Comparison of ENCODE assay signal across 20 cellular contexts in the genomic region with DNA sequence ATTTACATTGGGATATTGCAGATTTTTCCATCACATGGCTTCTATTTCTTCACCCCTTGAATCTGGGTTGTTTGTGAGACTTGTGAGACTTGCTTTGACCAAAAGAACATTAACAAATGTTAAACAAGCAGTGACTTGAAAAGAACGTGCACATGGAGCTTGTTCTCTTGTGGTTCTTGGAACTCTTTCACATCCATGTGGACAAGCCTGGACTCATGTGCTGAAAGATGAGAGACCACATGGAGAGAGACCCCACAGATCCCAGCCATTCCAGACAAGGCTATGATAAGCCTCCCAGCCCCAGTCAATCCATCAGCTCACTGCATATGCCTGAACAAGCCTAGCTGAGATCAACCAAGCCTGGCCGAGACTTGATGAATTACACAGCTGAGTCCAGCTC.
DNase-seq lines count a peak whose midpoint lies in the region; ATAC-seq and TF ChIP-seq lines count a peak whose summit lies in the region.
"Had no signal": no experiment of that assay in that cellular context is flagged by ENCODE, and none has a peak within 500 bp of the region (broad histone marks: within the 10 kb centered on the region; RNA-seq: fewer than 3 reads in every experiment).

No MANE protein-coding gene starts in this region.

- no peak overlapping the region for H3K9ac ChIP-seq in mammary epithelial cell (ENCODE audit: insufficient read depth, low read length)
- H3K9ac ChIP-seq: BLaER1 treated with 17β-estradiol and CSF1 and Interleukin-3, amounts not matched to agents 10 nM and 100 nM; GM23248 had no signal

- intact Hi-C loops in mammary epithelial cell (cut with micrococcal nuclease) (loop anchor here (10.0 kb wide), 1 partner anchor 1272 kb away; no protein-coding TSS in a partner anchor), breast epithelium (cut with DNase I; ENCODE audit: low total_unique reads) (no loop called here), esophagus muscularis mucosa (cut with DNase I) (no loop called here)

- no peak for TF ChIP-seq POLR2A in breast epithelium (IDR thresholded peaks at IDR 0.05)
- TF ChIP-seq POLR2A in esophagus muscularis mucosa (IDR thresholded peaks at IDR 0.05; ENCODE audit: low read depth): no peak

- no peaks in the 10 kb centered on the region for H3K27me3 ChIP-seq in mammary epithelial cell (ENCODE audit: insufficient read depth, low read length)
- no peaks in the 10 kb centered on the region for H3K27me3 ChIP-seq in breast epithelium
- H3K27me3 ChIP-seq in BE2C: no peaks in the 10 kb centered on the region
- H3K27me3 ChIP-seq in esophagus muscularis mucosa: no peaks in the 10 kb centered on the region
- H3K27me3 ChIP-seq: BLaER1 treated with 17β-estradiol and CSF1 and Interleukin-3, amounts not matched to agents 10 nM and 100 nM had no signal

- peak; percentile 46 for DNase-seq in mammary epithelial cell
- DNase-seq in breast epithelium (ENCODE audit: low spot score in 2 of 2): no peak
- DNase-seq in choroid plexus epithelial cell (ENCODE audit: low read depth): peak; percentile 26
- peak; percentile 38 for DNase-seq in fibroblast of peridontal ligament (ENCODE audit: extremely low read depth)
- DNase-seq in BE2C: no peak
- no peak for DNase-seq in esophagus muscularis mucosa (ENCODE audit: extremely low spot score)
- DNase-seq: CD8-positive, alpha-beta T cell; COR-L47; DMS 273 treated with DMSO at 0.1 percent for 48 hours; DMS53; DND-41; EL; GM23248 had no signal

- CTCF ChIA-PET in mammary epithelial cell (lab: Charles Lee; ENCODE audit: low non-redundant PET): interaction anchor here (0.6 kb wide), 2 partner anchors 258 to 636 kb away, joined by 3 to 5 read pairs; no protein-coding TSS in a partner anchor

- H3K4me3 ChIP-seq in mammary epithelial cell (replicated peaks in 1 of 3; ENCODE audit: insufficient read depth in 1 of 3, low read depth in 2 of 3, low read length in 3 of 3) (no peak overlapping the region), breast epithelium (no peak overlapping the region), choroid plexus epithelial cell (ENCODE audit: low read depth, low read length) (no peak overlapping the region), BE2C (ENCODE audit: low read depth, low read length) (no peak overlapping the region), esophagus muscularis mucosa (no peak overlapping the region)
- H3K4me3 ChIP-seq: A549; BLaER1 treated with 17β-estradiol and CSF1 and Interleukin-3, amounts not matched to agents 10 nM and 100 nM; GM12878; GM23248; HAP-1 had no signal

- peak overlapping the region; percentile 70 for H2AFZ ChIP-seq in mammary epithelial cell (ENCODE audit: low read depth, low read length)

- no peaks in the 10 kb centered on the region for H3K79me2 ChIP-seq in mammary epithelial cell (ENCODE audit: insufficient read depth, low read length)

- BruUV-seq in mammary epithelial cell (replicated peaks; lab: Mats Ljungman, UMichigan): no TSS peak

- dilution Hi-C loops in mammary epithelial cell (cut with HindIII; ENCODE audit: low sequenced_read_pairs): no loop called here

- H3K4me2 ChIP-seq in mammary epithelial cell (ENCODE audit: insufficient read depth, low read depth, low read length): peak overlapping the region; percentile 10
- H3K4me2 ChIP-seq: A549; BLaER1 treated with 17β-estradiol and CSF1 and Interleukin-3, amounts not matched to agents 10 nM and 100 nM had no signal

- no peaks in the 10 kb centered on the region for H3K36me3 ChIP-seq in mammary epithelial cell (ENCODE audit: insufficient read depth, low read length)
- no peaks in the 10 kb centered on the region for H3K36me3 ChIP-seq in breast epithelium
- no peaks in the 10 kb centered on the region for H3K36me3 ChIP-seq in BE2C
- H3K36me3 ChIP-seq in esophagus muscularis mucosa: no peaks in the 10 kb centered on the region
- H3K36me3 ChIP-seq: BLaER1 treated with 17β-estradiol and CSF1 and Interleukin-3, amounts not matched to agents 10 nM and 100 nM; HAP-1 had no signal

- ATAC-seq in HG02973 (IDR thresholded peaks at IDR 0.05; ENCODE audit: unreplicated experiment): no peak
- ATAC-seq: A549; CD8-positive, alpha-beta T cell; GM12878 had no signal

- H4K20me1 ChIP-seq in mammary epithelial cell (ENCODE audit: insufficient read depth, low read length): no peaks in the 10 kb centered on the region
- H4K20me1 ChIP-seq: BLaER1 treated with 17β-estradiol and CSF1 and Interleukin-3, amounts not matched to agents 10 nM and 100 nM had no signal

- TF ChIP-seq CTCF in mammary epithelial cell (conservative IDR thresholded peaks at IDR 0.05 in 1 of 2, IDR thresholded peaks at IDR 0.05 in 1 of 2; ENCODE audit: extremely low read depth in 1 of 2, insufficient read depth in 1 of 2, low read depth in 1 of 2, low read length in 2 of 2) (no peak), breast epithelium (IDR thresholded peaks at IDR 0.05) (no peak), choroid plexus epithelial cell (conservative IDR thresholded peaks at IDR 0.05; ENCODE audit: low read depth, low read length) (no peak), BE2C (IDR thresholded peaks at IDR 0.05; ENCODE audit: low read depth, low read length) (no peak), esophagus muscularis mucosa (IDR thresholded peaks at IDR 0.05) (no peak)

- H3K27ac ChIP-seq in mammary epithelial cell (ENCODE audit: insufficient read depth, low read depth, low read length) (no peak overlapping the region), breast epithelium (no peak overlapping the region), esophagus muscularis mucosa (replicated peaks in 1 of 4) (no peak overlapping the region)
- H3K27ac ChIP-seq: 22Rv1; A549; BLaER1 treated with 17β-estradiol and CSF1 and Interleukin-3, amounts not matched to agents 10 nM and 100 nM; GM23248; HL-60 had no signal

- in situ Hi-C loops in mammary epithelial cell (cut with MboI; ENCODE audit: low sequenced_read_pairs in 2 of 2): no loop called here

- TF ChIP-seq EP300 in esophagus muscularis mucosa (IDR thresholded peaks at IDR 0.05): no peak

- H3K4me1 ChIP-seq in mammary epithelial cell (ENCODE audit: insufficient read depth, low read length) (peaks cover 4% of the 10 kb centered on the region), breast epithelium (no peaks in the 10 kb centered on the region), BE2C (no peaks in the 10 kb centered on the region), esophagus muscularis mucosa (no peaks in the 10 kb centered on the region)
- H3K4me1 ChIP-seq: A549; BLaER1 treated with 17β-estradiol and CSF1 and Interleukin-3, amounts not matched to agents 10 nM and 100 nM; HAP-1 had no signal

- 33% methylated on average over 2 of the region's 2 CpGs for WGBS in mammary epithelial cell (ENCODE audit: low coverage, missing lambda C conversion rate)
- WGBS in esophagus muscularis mucosa: 67% methylated on average over 2 of the region's 2 CpGs

- peaks cover 17% of the 10 kb centered on the region for H3K9me3 ChIP-seq in mammary epithelial cell (replicated peaks; ENCODE audit: insufficient read depth, low read length)
- peaks cover 0 to 8% of the 10 kb centered on the region in 2 donors for H3K9me3 ChIP-seq in breast epithelium
- H3K9me3 ChIP-seq in BE2C: no peaks in the 10 kb centered on the region
- no peaks in the 10 kb centered on the region for H3K9me3 ChIP-seq in esophagus muscularis mucosa

Comparison
In these comparisons a context has a peak if more than half of its experiments do, and no peak if none do; other contexts are left out.
1. DNase-seq: peak in mammary epithelial cell (single experiment), choroid plexus epithelial cell (single experiment) and fibroblast of peridontal ligament (single experiment); none in breast epithelium (0 of 2), BE2C (single experiment) and esophagus muscularis mucosa (single experiment).